1 cellular context compared by ENCODE assay signal in the genomic region with DNA sequence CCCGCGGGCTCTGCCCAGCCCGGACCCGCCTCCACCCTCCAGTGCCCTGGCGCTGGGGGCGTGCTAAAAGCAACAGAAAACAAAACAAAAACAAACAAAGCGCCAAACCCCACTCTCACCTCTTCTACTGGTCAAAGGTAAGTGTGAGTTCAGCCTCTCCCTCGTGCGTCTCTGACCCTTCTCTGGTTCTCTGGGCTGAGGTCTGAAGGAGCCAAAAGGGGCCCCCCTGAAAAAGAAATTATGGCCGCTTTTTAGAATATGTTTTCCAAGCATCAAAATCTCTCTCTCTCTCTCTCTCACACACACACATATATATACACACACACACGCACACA.
TF ChIP-seq lines count a peak whose summit lies in the region.

No MANE protein-coding gene starts in this region.

TF ChIP-seq in GM12878, 131 proteins besides CTCF, POLR2A, EP300 and RAD21 (continued from another document):
- TF ChIP-seq SKIL (IDR thresholded peaks at IDR 0.05; ENCODE audit: low read depth, poor library complexity, severe bottlenecking) = no peak
- no peak for TF ChIP-seq JUND (IDR thresholded peaks at IDR 0.05; ENCODE audit: low read depth, low read length)
- no peak for TF ChIP-seq ZNF207 (IDR thresholded peaks at IDR 0.05; ENCODE audit: borderline replicate concordance)
- TF ChIP-seq ETV6 (conservative IDR thresholded peaks at IDR 0.05 in 1 of 2, IDR thresholded peaks at IDR 0.05 in 1 of 2; ENCODE audit: borderline replicate concordance in 1 of 2, low read depth in 1 of 2) = no peak
